Comparison of ENCODE assay signal across 22 cellular contexts in the genomic region with DNA sequence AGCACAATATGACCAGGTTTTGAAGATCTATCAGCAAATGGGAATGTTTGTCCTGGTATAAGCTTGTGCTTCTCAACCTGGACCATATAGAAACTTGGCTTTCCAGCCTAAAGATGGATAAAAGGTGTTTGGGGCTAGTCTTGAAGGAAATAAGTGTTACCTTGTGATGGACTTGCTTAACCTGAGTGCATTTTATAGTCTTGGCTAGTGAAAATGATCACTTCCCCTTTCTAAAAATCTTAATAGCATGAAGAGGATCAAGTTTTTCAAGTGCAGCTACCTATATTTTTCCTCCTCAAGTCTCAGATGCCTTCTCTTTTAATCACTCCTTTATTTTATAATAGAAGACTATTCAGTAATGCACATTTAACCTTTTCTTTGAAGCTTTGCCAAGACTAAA.
"Had no signal": no experiment of that assay in that cellular context is flagged by ENCODE, and none has a peak within 500 bp of the region (broad histone marks: within the 10 kb centered on the region; RNA-seq: fewer than 3 reads in every experiment).

No MANE protein-coding gene starts in this region.

- DNase-seq: colonic mucosa; cortex of kidney; effector CD8-positive, alpha-beta T cell; effector memory CD8-positive, alpha-beta T cell; endodermal cell; erythroblast; esophagus squamous epithelium; foreskin fibroblast; foreskin melanocyte; gastrocnemius medialis; heart left ventricle; hippocampal formation; left cardiac atrium; left lung; left ventricle myocardium superior; lower lobe of right lung; mesenchymal stem cell; midbrain; naive thymus-derived CD4-positive, alpha-beta T cell; natural killer cell had no signal

- H3K27ac ChIP-seq: colonic mucosa, epithelial cell of prostate, esophagus squamous epithelium, gastrocnemius medialis, heart left ventricle, left lung, lower lobe of right lung had no signal

- ATAC-seq: effector memory CD8-positive, alpha-beta T cell; esophagus mucosa; gastrocnemius medialis; heart left ventricle; left cardiac atrium; left lung; left ventricle myocardium superior; lower lobe of right lung; naive thymus-derived CD4-positive, alpha-beta T cell; natural killer cell had no signal
